20 cellular contexts compared by ENCODE assay signal in genomic region chr3:67601385-67601784, GRCh38. TPM values are rescaled to one million over a fixed set of nuclear protein-coding genes. Genes with fewer than 3 reads are reported as not detected.
DNase-seq lines count a peak whose midpoint lies in the region; ATAC-seq and TF ChIP-seq lines count a peak whose summit lies in the region.
"Had no signal": no experiment of that assay in that cellular context is flagged by ENCODE, and none has a peak within 500 bp of the region (broad histone marks: within the 10 kb centered on the region; RNA-seq: fewer than 3 reads in every experiment).

No MANE protein-coding gene starts in this region.

- H3K9me3 Mint-ChIP-seq in activated CD8-positive, alpha-beta memory T cell treated with anti-CD3 and anti-CD28 coated beads, Interleukin-2, amount 10 ng/mL, durations not matched to agents 7 days and 5 days (ENCODE audit: low read depth), result no peaks in the 10 kb centered on the region
- no peaks in the 10 kb centered on the region for H3K9me3 Mint-ChIP-seq in effector memory CD8-positive, alpha-beta T cell
- H3K9me3 Mint-ChIP-seq: activated naive CD4-positive, alpha-beta T cell treated with anti-CD3 and anti-CD28 coated beads, Interleukin-2, amount 50 U/mL, for 72 hours; T-helper 2 cell treated with Interferon-gamma antibody and Interleukin-4, amounts not matched to agents 5 μg/mL and 100 μg/mL, for 36 hours had no signal

- no peak for DNase-seq in activated CD8-positive, alpha-beta memory T cell treated with anti-CD3 and anti-CD28 coated beads, Interleukin-2, amount 10 ng/mL, durations not matched to agents 7 days and 5 days
- DNase-seq in activated CD8-positive, alpha-beta memory T cell treated with anti-CD3 and anti-CD28 coated beads for 24 hours, result no peak
- DNase-seq in PC-3, result peak; percentile 40
- DNase-seq in effector memory CD8-positive, alpha-beta T cell, result no peak
- peak; percentile 15 for DNase-seq in renal cortical epithelial cell (ENCODE audit: low read depth)
- DNase-seq in NCI-H510A treated with DMSO at 0.1 percent for 48 hours (lab: John Stamatoyannopoulos, UW), result no peak
- DNase-seq in effector CD4-positive, alpha-beta T cell, result no peak
- DNase-seq in T-helper 2 cell, result no peak
- DNase-seq: activated T-cell treated with anti-CD3 and anti-CD28 coated beads, Interleukin-2, amount 50 U/mL, for 48 hours; body of pancreas; GOT3; kidney glomerular epithelial cell; NCI-H446 treated with DMSO at 0.1 percent for 48 hours; NK-92 treated with Interleukin-12 subunit alpha and Interleukin-12 subunit beta, amount 100 ng/mL, for 24 hours; stimulated activated CD4-positive, alpha-beta T cell treated with anti-CD3 and anti-CD28 coated beads, Interleukin-2, amount 100 ng/mL, for 48 hours; stimulated activated naive CD4-positive, alpha-beta T cell treated with Interleukin-2 at 50 U/mL for 16 hours; transverse colon had no signal

- H3K36me3 Mint-ChIP-seq in activated CD8-positive, alpha-beta memory T cell treated with anti-CD3 and anti-CD28 coated beads, Interleukin-2, amount 10 ng/mL, durations not matched to agents 7 days and 5 days, result peaks cover 58% of the 10 kb centered on the region
- peaks cover 12% of the 10 kb centered on the region for H3K36me3 Mint-ChIP-seq in effector memory CD8-positive, alpha-beta T cell (ENCODE audit: insufficient read depth)

- ATAC-seq in activated CD8-positive, alpha-beta memory T cell treated with anti-CD3 and anti-CD28 coated beads, Interleukin-2, amount 10 ng/mL, durations not matched to agents 7 days and 5 days, result no peak
- ATAC-seq in PC-3, result peak; percentile 26; the same call in 1 of the 2 replicates
- no peak for ATAC-seq in effector memory CD8-positive, alpha-beta T cell (replicated peaks)
- ATAC-seq: activated naive CD4-positive, alpha-beta T cell treated with anti-CD3 and anti-CD28 coated beads, Interleukin-2, amount 50 U/mL, for 72 hours; body of pancreas had no signal

- H3K27me3 ChIP-seq in PC-3 (ENCODE audit: low read length), result no peaks in the 10 kb centered on the region
- H3K27me3 ChIP-seq: body of pancreas, transverse colon had no signal

- peaks cover 45% of the 10 kb centered on the region for H3K4me1 Mint-ChIP-seq in activated CD8-positive, alpha-beta memory T cell treated with anti-CD3 and anti-CD28 coated beads, Interleukin-2, amount 10 ng/mL, durations not matched to agents 7 days and 5 days
- peaks cover 35 to 61% of the 10 kb centered on the region in 2 donors for H3K4me1 Mint-ChIP-seq in effector memory CD8-positive, alpha-beta T cell (ENCODE audit: low read depth in 2 of 2)

- H3K4me1 ChIP-seq in PC-3 (ENCODE audit: insufficient read depth, low read length), result peaks cover 28% of the 10 kb centered on the region
- H3K4me1 ChIP-seq: transverse colon had no signal

- no peaks in the 10 kb centered on the region for H3K27me3 Mint-ChIP-seq in activated CD8-positive, alpha-beta memory T cell treated with anti-CD3 and anti-CD28 coated beads, Interleukin-2, amount 10 ng/mL, durations not matched to agents 7 days and 5 days
- H3K27me3 Mint-ChIP-seq in effector memory CD8-positive, alpha-beta T cell, result no peaks in the 10 kb centered on the region
- H3K27me3 Mint-ChIP-seq: B cell had no signal

- CTCF ChIA-PET in activated CD8-positive, alpha-beta memory T cell treated with anti-CD3 and anti-CD28 coated beads, Interleukin-2, amount 10 ng/mL, durations not matched to agents 7 days and 5 days (lab: Charles Lee), result interaction anchor here (1.3 kb wide), 1 partner anchor 10 kb away, joined by 4 read pairs; no protein-coding TSS in a partner anchor
- CTCF ChIA-PET in PC-3 (lab: Charles Lee), result interaction anchor here (0.6 kb wide), 1 partner anchor 346 kb away, joined by 5 read pairs; no protein-coding TSS in a partner anchor

- H3K4me2 ChIP-seq in PC-3 (ENCODE audit: low read length), result no peak overlapping the region

- H3K27ac ChIP-seq in PC-3 (ENCODE audit: low read length), result no peak overlapping the region
- H3K27ac ChIP-seq: body of pancreas, transverse colon had no signal

- H2AFZ ChIP-seq in PC-3 (ENCODE audit: low read length), result no peak overlapping the region

- no peak overlapping the region for H3K9ac ChIP-seq in PC-3 (ENCODE audit: low read length)

- H3K27ac Mint-ChIP-seq in activated CD8-positive, alpha-beta memory T cell treated with anti-CD3 and anti-CD28 coated beads, Interleukin-2, amount 10 ng/mL, durations not matched to agents 7 days and 5 days, result peak overlapping the region; percentile 16
- peak overlapping the region; percentile 20 to 38 for H3K27ac Mint-ChIP-seq in effector memory CD8-positive, alpha-beta T cell

- intact Hi-C loops in PC-3 (cut with micrococcal nuclease), result loop anchor here (10.0 kb wide), 2 partner anchors 137 to 217 kb away; no protein-coding TSS in a partner anchor

- no peak overlapping the region for H3K4me3 ChIP-seq in PC-3 (ENCODE audit: low read length)
- H3K4me3 ChIP-seq: body of pancreas, transverse colon had no signal

- TF ChIP-seq CTCF in PC-3 (conservative IDR thresholded peaks at IDR 0.05; ENCODE audit: low read depth, low read length), result no peak

- no TSS peak for BruUV-seq in PC-3 (replicated peaks; lab: Mats Ljungman, UMichigan)

- H3F3A ChIP-seq in PC-3 (ENCODE audit: low read length, unreplicated experiment), result no peaks in the 10 kb centered on the region

- POLR2A ChIA-PET in PC-3 (lab: Charles Lee; ENCODE audit: unreplicated experiment), result interaction anchor here (0.6 kb wide), 1 partner anchor 1276 kb away, joined by 4 read pairs; no protein-coding TSS in a partner anchor

- H3K9me2 ChIP-seq in PC-3 (replicated peaks; ENCODE audit: low read length), result no peaks in the 10 kb centered on the region

- peaks cover 19% of the 10 kb centered on the region; the same call in 1 of the 2 replicates for H3K79me2 ChIP-seq in PC-3 (ENCODE audit: low read length)

- H4K20me1 ChIP-seq in PC-3 (ENCODE audit: low read length), result no peaks in the 10 kb centered on the region

- H3K9me3 ChIP-seq in PC-3 (ENCODE audit: low read length), result no peaks in the 10 kb centered on the region
- H3K9me3 ChIP-seq: body of pancreas, transverse colon had no signal

- H3K36me3 ChIP-seq in PC-3 (ENCODE audit: low read depth, low read length), result peaks cover 7% of the 10 kb centered on the region; the same call in 1 of the 2 replicates

- H3K4me3 Mint-ChIP-seq in activated CD8-positive, alpha-beta memory T cell treated with anti-CD3 and anti-CD28 coated beads, Interleukin-2, amount 10 ng/mL, durations not matched to agents 7 days and 5 days, result no peak overlapping the region
- no peak overlapping the region for H3K4me3 Mint-ChIP-seq in effector memory CD8-positive, alpha-beta T cell
- H3K4me3 Mint-ChIP-seq: B cell had no signal

RNA-seq across cellular contexts. Expression of gene SUCLG2, which starts 53.0 kb away (rescaled TPM):
- total RNA-seq in activated CD8-positive, alpha-beta memory T cell treated with anti-CD3 and anti-CD28 coated beads, Interleukin-2, amount 10 ng/mL, durations not matched to agents 7 days and 5 days, result 10 to 100 TPM; 45.6 to 61.4 TPM
- total RNA-seq in PC-3 (2014; rRNA removed) (20.2 and 22.3 TPM in 2 replicates), renal cortical epithelial cell (94.1 and 111 TPM in 2 replicates)

Comparison
In these comparisons a context has a peak if more than half of its experiments do, and no peak if none do; other contexts are left out.
1. DNase-seq: peak in PC-3 (single experiment) and renal cortical epithelial cell (single experiment); none in activated CD8-positive, alpha-beta memory T cell treated with anti-CD3 and anti-CD28 coated beads, Interleukin-2, amount 10 ng/mL, durations not matched to agents 7 days and 5 days (single experiment), activated CD8-positive, alpha-beta memory T cell treated with anti-CD3 and anti-CD28 coated beads for 24 hours (single experiment), effector memory CD8-positive, alpha-beta T cell (0 of 3), NCI-H510A treated with DMSO at 0.1 percent for 48 hours (single experiment), effector CD4-positive, alpha-beta T cell (single experiment) and T-helper 2 cell (0 of 5).